ENCODE assay signal across 10 cellular contexts in the genomic region with DNA sequence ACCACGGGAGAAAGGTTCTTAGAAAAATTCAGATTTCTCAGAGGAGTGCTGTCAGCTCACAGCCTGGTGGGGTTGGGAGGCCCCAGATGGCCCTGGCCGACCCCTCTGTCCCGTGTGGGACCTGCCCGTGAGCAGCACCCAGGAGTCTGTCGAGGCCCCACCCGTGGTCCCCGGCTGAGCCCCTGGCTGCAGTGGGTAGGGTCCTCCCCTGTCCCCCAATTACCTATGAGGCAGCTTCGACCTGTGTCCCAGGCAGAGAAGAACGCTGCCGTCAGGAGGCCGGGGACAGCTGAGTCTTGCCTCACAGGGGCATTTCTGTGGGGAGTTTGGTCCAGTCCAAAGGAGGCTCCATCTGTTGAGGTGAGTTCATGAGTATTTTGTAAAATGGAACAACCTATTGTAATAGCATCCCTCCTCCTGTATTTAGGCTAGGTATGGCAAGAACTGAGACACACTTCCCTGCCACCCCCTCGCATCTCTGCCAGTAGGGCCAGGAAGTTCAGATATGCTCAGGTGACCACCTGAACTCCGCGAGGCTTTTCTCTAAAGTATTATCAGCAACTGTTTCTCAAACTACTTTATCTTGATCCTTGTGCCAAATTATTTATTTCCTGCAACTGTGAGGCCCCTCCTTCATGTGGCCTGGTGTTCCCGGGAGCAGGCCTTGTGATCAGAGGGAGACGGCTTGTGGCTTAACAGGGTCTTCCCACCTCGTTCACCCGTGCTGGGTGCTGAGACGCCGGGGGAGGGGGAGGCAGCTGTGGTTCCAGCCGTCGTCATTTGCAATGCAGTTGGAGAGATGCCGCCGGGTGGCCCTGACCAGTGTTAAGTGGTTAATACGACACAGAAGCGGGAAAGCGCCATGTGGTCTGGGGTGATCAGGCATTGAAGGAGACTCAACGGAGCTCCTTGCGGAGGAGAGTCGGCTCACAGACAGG. TPM values are rescaled to one million over a fixed set of nuclear protein-coding genes. Genes with fewer than 3 reads are reported as not detected.
DNase-seq lines count a peak whose midpoint lies in the region; ATAC-seq, FAIRE-seq and TF ChIP-seq lines count a peak whose summit lies in the region.
"Had no signal": no experiment of that assay in that cellular context is flagged by ENCODE, and none has a peak within 500 bp of the region (broad histone marks: within the 10 kb centered on the region; RNA-seq: fewer than 3 reads in every experiment).

No MANE protein-coding gene starts in this region.

- no peak for TF ChIP-seq POLR2A in K562 (conservative IDR thresholded peaks at IDR 0.05)

- no peaks in the 10 kb centered on the region for H3K36me3 ChIP-seq in K562 (ENCODE audit: control insufficient read depth, insufficient read depth, low read length)
- H3K36me3 ChIP-seq: BE2C had no signal

- no peak overlapping the region for H3K4me3 ChIP-seq in K562
- H3K4me3 ChIP-seq in skin epidermis = peak overlapping the region; percentile 33 to 52 (median 47)

- no peak for TF ChIP-seq RAD21 in Ishikawa (IDR thresholded peaks at IDR 0.05; ENCODE audit: low read depth)
- no peak for TF ChIP-seq RAD21 in K562 (CRISPR knock-in tag; conservative IDR thresholded peaks at IDR 0.05 in 1 of 2, IDR thresholded peaks at IDR 0.05 in 1 of 2)

- TF ChIP-seq CTCF in K562 (IDR thresholded peaks at IDR 0.05 in 2 of 3, conservative IDR thresholded peaks at IDR 0.05 in 1 of 3; ENCODE audit: insufficient read depth in 2 of 3, low read depth in 1 of 3, low read length in 3 of 3) = no peak

- no peaks in the 10 kb centered on the region for H3K79me2 ChIP-seq in K562 (ENCODE audit: control insufficient read depth, insufficient read depth, low read length)

- peak overlapping the region in 1 of 2 experiments; percentile 68; a peak in 2 of 4 replicates for H3K9ac ChIP-seq in K562 (ENCODE audit: insufficient read depth in 1 of 2, low read depth in 2 of 2, low read length in 2 of 2)

- H3K4me3 Mint-ChIP-seq in T-helper 2 cell treated with Interferon-gamma antibody and Interleukin-4, amounts not matched to agents 5 μg/mL and 100 μg/mL, for 36 hours = peak overlapping the region; percentile 70

- in situ Hi-C loops in K562 (cut with MboI) = no loop called here

- no peaks in the 10 kb centered on the region for H3K9me1 ChIP-seq in K562 (ENCODE audit: control insufficient read depth, insufficient read depth, low read length)

- peaks cover 12 to 42% of the 10 kb centered on the region in 2 experiments; a peak in 4 of 5 replicates for H3K27me3 ChIP-seq in K562 (ENCODE audit: control insufficient read depth in 2 of 2, insufficient read depth in 2 of 2, low read length in 2 of 2)

- no peak overlapping the region for H3K4me2 ChIP-seq in K562 (ENCODE audit: insufficient read depth, low read length)

- no peaks in the 10 kb centered on the region for H3K9me3 ChIP-seq in K562 (replicated peaks; ENCODE audit: control insufficient read depth, insufficient read depth, low read depth, low read length)
- H3K9me3 ChIP-seq: BE2C had no signal

- BruUV-seq in K562 (replicated peaks; lab: Mats Ljungman, UMichigan) = no TSS peak

- CTCF ChIA-PET in K562 (lab: Yijun Ruan, JAX; ENCODE audit: low intra/inter-chr PET ratio) = no interaction called here

- no peaks in the 10 kb centered on the region; the same call in 1 of the 2 replicates for H4K20me1 ChIP-seq in K562 (replicated peaks; ENCODE audit: control insufficient read depth, insufficient read depth, low read length)

- FAIRE-seq in K562 (lab: Jason Lieb, UNC) (peak; percentile 26), urothelium cell line (lab: Jason Lieb, UNC) (no peak)

- H3K27me3 Mint-ChIP-seq in T-helper 2 cell treated with Interferon-gamma antibody and Interleukin-4, amounts not matched to agents 5 μg/mL and 100 μg/mL, for 36 hours (ENCODE audit: low read depth) = peaks cover 5% of the 10 kb centered on the region

- H2AFZ ChIP-seq in K562 (ENCODE audit: low read depth, low read length) = no peak overlapping the region

- peaks cover 23% of the 10 kb centered on the region for H3K4me1 Mint-ChIP-seq in T-helper 2 cell treated with Interferon-gamma antibody and Interleukin-4, amounts not matched to agents 5 μg/mL and 100 μg/mL, for 36 hours (ENCODE audit: low read depth)

- H3K27ac ChIP-seq in K562 (ENCODE audit: extremely low read depth, low read depth, low read length) (no peak overlapping the region), skin epidermis (peak overlapping the region in 8 of 21 experiments; percentile 24 to 88 (median 69))

- POLR2A ChIA-PET in K562 (lab: Yijun Ruan, JAX) = interaction anchor here (0.7 to 1.5 kb wide), 2 partner anchors 17 to 27 kb away, joined by 3 read pairs; no protein-coding TSS in a partner anchor

- H3K27ac Mint-ChIP-seq in T-helper 2 cell treated with Interferon-gamma antibody and Interleukin-4, amounts not matched to agents 5 μg/mL and 100 μg/mL, for 36 hours = peak overlapping the region; percentile 67

- 26% methylated on average over 30 of the region's 30 CpGs for WGBS in K562 (ENCODE audit: insufficient coverage, low coverage, missing lambda C conversion rate)

- ATAC-seq in K562 = no peak
- ATAC-seq in HG03025 (IDR thresholded peaks at IDR 0.05; ENCODE audit: low FRiP score, unreplicated experiment) = no peak
- no peak for ATAC-seq in HG03469 (IDR thresholded peaks at IDR 0.05; ENCODE audit: unreplicated experiment)

- peaks cover 35% of the 10 kb centered on the region for H3K36me3 Mint-ChIP-seq in T-helper 2 cell treated with Interferon-gamma antibody and Interleukin-4, amounts not matched to agents 5 μg/mL and 100 μg/mL, for 36 hours (ENCODE audit: low read depth)

- H3K9me3 Mint-ChIP-seq in T-helper 2 cell treated with Interferon-gamma antibody and Interleukin-4, amounts not matched to agents 5 μg/mL and 100 μg/mL, for 36 hours = no peaks in the 10 kb centered on the region

- intact Hi-C loops in K562 (cut with micrococcal nuclease) = no loop called here

- no peak for DNase-seq in T-helper 2 cell treated with Interferon-gamma antibody and Interleukin-4, amounts not matched to agents 5 μg/mL and 100 μg/mL, for 36 hours (ENCODE audit: low spot score)
- DNase-seq in T-helper 2 cell (no peak), K562 (ENCODE audit: extremely low read depth in 1 of 4, low spot score in 3 of 4) (no peak), urothelium cell line (ENCODE audit: low spot score) (no peak)
- DNase-seq: BE2C, NCI-H774 had no signal

- TF ChIP-seq EP300 in Ishikawa (IDR thresholded peaks at IDR 0.05; ENCODE audit: borderline replicate concordance) = no peak
- no peak for TF ChIP-seq EP300 in K562 (IDR thresholded peaks at IDR 0.05; ENCODE audit: low read length)

- H3K4me1 ChIP-seq in K562 (replicated peaks in 1 of 2; ENCODE audit: control insufficient read depth in 2 of 2, insufficient read depth in 2 of 2, low read length in 2 of 2) = peaks cover 0 to 44% of the 10 kb centered on the region in 2 experiments; a peak in 2 of 5 replicates

TF ChIP-seq in Ishikawa, 13 proteins besides CTCF, POLR2A, EP300 and RAD21:
- TF ChIP-seq, protein P1, sequence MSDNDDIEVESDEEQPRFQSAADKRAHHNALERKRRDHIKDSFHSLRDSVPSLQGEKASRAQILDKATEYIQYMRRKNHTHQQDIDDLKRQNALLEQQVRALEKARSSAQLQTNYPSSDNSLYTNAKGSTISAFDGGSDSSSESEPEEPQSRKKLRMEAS (IDR thresholded peaks at IDR 0.05) = 0 out of 2 replicates have a peak, but pooled peaks have one; percentile 33
- no peak for TF ChIP-seq NFIC (IDR thresholded peaks at IDR 0.05)

RNA-seq across cellular contexts. Expression of gene AHRR, which starts 1.7 kb away (rescaled TPM):
- total RNA-seq in K562 (2011; cell fraction: chromatin; rRNA removed; ENCODE audit: low replicate concordance) = 2.8 and 5.5 TPM in 2 replicates
- 2.1 and 3.2 TPM in 2 replicates for total RNA-seq in K562 (2011; cell fraction: nucleolus; rRNA removed)
- total RNA-seq in K562 (2011; cell fraction: nucleoplasm; rRNA removed) = 0.99 and 1.4 TPM in 2 replicates
- total RNA-seq in K562 (2014; rRNA removed) = 0.82 and 1.1 TPM in 2 replicates
- 0.18 and 0.61 TPM in 2 replicates for total RNA-seq in K562 (2014; rRNA removed; fragmentation: Illumina TruSeq; extraction: Trizol)
- 1.2 TPM in 2 replicates for total RNA-seq in K562 (2015; rRNA removed; fragmentation: Illumina TruSeq; extraction: Trizol)
- 1.6 and 1.8 TPM in 2 replicates for total RNA-seq in K562 (2021)
- 0.68 and 1.3 TPM in 2 replicates for polyA plus RNA-seq in K562 (2011; rRNA removed)
- 0.88 and 1.8 TPM in 2 replicates for polyA plus RNA-seq in K562 (2011; cell fraction: cytosol; rRNA removed)
- 5.4 and 7.4 TPM in 2 replicates for polyA plus RNA-seq in K562 (2011; cell fraction: nucleus; rRNA removed)
- polyA plus RNA-seq in K562 (2012) = 1.6 and 4.2 TPM in 2 replicates
- polyA plus RNA-seq in K562 (2014; fragmentation: Illumina TruSeq; extraction: Trizol) = 0.43 and 0.72 TPM in 2 replicates
- polyA plus RNA-seq in K562 (2014; fragmentation: Nextera tagmentation; extraction: Ambion mirVana) = under 1 TPM in 1 of 2 experiments, not detected in 1; 0.06 TPM
- 0.89 and 1.8 TPM in 2 replicates for polyA plus RNA-seq in K562 (2014; rRNA removed)
- polyA minus RNA-seq in K562 (2011; rRNA and poly(A)+ RNA removed) = 0.15 and 0.91 TPM in 2 replicates
- 0.76 and 1.3 TPM in 2 replicates for polyA minus RNA-seq in K562 (2011; cell fraction: cytosol; rRNA and poly(A)+ RNA removed)
- 2.3 and 2.9 TPM in 2 replicates for polyA minus RNA-seq in K562 (2011; cell fraction: nucleus; rRNA and poly(A)+ RNA removed)

RNA-seq across cellular contexts. Expression of gene PDCD6, which starts 51.8 kb away (rescaled TPM):
- 308 and 309 TPM in 2 replicates for total RNA-seq in K562 (2011; cell fraction: chromatin; rRNA removed; ENCODE audit: low replicate concordance)
- total RNA-seq in K562 (2011; cell fraction: nucleolus; rRNA removed) = 184 and 199 TPM in 2 replicates
- total RNA-seq in K562 (2011; cell fraction: nucleoplasm; rRNA removed) = 242 and 272 TPM in 2 replicates
- total RNA-seq in K562 (2014; rRNA removed) (197 and 226 TPM in 2 replicates), K562 (2014; rRNA removed; fragmentation: Illumina TruSeq; extraction: Trizol) (196 and 217 TPM in 2 replicates), K562 (2015; rRNA removed; fragmentation: Illumina TruSeq; extraction: Trizol) (187 and 193 TPM in 2 replicates), K562 (2021) (148 and 156 TPM in 2 replicates)
- polyA plus RNA-seq in K562 (2011; rRNA removed) (350 and 487 TPM in 2 replicates), K562 (2014; fragmentation: Illumina TruSeq; extraction: Trizol) (192 and 199 TPM in 2 replicates), K562 (2014; fragmentation: Nextera tagmentation; extraction: Ambion mirVana) (10 to 100 TPM; 36.4 to 50.0 TPM), K562 (2014; rRNA removed) (231 and 257 TPM in 2 replicates)
- 426 and 451 TPM in 2 replicates for polyA plus RNA-seq in K562 (2011; cell fraction: cytosol; rRNA removed)
- polyA plus RNA-seq in K562 (2011; cell fraction: nucleus; rRNA removed) = 307 and 341 TPM in 2 replicates
- 174 and 212 TPM in 2 replicates for polyA plus RNA-seq in K562 (2012)
- polyA minus RNA-seq in K562 (2011; rRNA and poly(A)+ RNA removed) = 195 and 295 TPM in 2 replicates
- 84.1 and 88.1 TPM in 2 replicates for polyA minus RNA-seq in K562 (2011; cell fraction: cytosol; rRNA and poly(A)+ RNA removed)
- polyA minus RNA-seq in K562 (2011; cell fraction: nucleus; rRNA and poly(A)+ RNA removed) = 71.5 and 88.4 TPM in 2 replicates
